Comparison of ENCODE assay signal across 9 cellular contexts in the genomic region with DNA sequence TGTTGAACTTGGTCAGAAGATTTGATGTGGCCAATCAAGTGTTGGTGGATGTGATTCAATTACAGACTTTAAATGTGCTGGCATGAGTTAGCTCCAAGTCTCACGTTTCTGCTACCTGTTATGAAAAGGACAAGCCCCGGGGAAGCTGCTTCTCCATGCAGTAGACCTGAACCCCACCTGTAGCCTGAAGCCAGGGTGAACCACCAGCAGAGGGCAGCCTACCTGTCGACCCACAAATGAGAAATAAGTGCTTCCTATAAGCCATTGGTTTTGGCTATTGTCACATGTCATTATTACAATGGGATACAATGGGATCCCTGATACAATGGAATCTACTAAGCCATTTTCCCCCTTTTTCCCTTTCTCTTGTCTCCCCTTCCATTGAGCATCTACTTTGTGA.
DNase-seq lines count a peak whose midpoint lies in the region; ATAC-seq, FAIRE-seq and TF ChIP-seq lines count a peak whose summit lies in the region.
"Had no signal": no experiment of that assay in that cellular context is flagged by ENCODE, and none has a peak within 500 bp of the region (broad histone marks: within the 10 kb centered on the region; RNA-seq: fewer than 3 reads in every experiment).

No MANE protein-coding gene starts in this region.

- H3K27ac ChIP-seq in MM.1S (ENCODE audit: low read length) (no peak overlapping the region), K562 (ENCODE audit: extremely low read depth, low read depth, low read length) (no peak overlapping the region), small intestine (ENCODE audit: low read depth in 1 of 2, low read length in 1 of 2) (no peak overlapping the region), left lung (no peak overlapping the region)

- intact Hi-C loops in K562 (cut with micrococcal nuclease) (loop anchor here (1.0 kb wide), 1 partner anchor 30 kb away; no protein-coding TSS in a partner anchor), left lung (cut with DNase I) (no loop called here)

- peak; percentile 23 for DNase-seq in GM12891 (ENCODE audit: insufficient read length, low spot score)
- peak; percentile 25 for DNase-seq in MM.1S
- peak; percentile 37 to 52 (median 48) for DNase-seq in K562 (ENCODE audit: extremely low read depth in 1 of 4, low spot score in 3 of 4)
- DNase-seq in small intestine, result peak; percentile 25
- no peak for DNase-seq in left lung
- DNase-seq: dermis blood vessel endothelial cell, mesenchymal stem cell had no signal

- no peak overlapping the region for H2AFZ ChIP-seq in MM.1S (ENCODE audit: low read length)
- no peak overlapping the region for H2AFZ ChIP-seq in K562 (ENCODE audit: low read depth, low read length)

- 0% methylated on average over 3 of the region's 3 CpGs for WGBS in K562 (ENCODE audit: insufficient coverage, low coverage, missing lambda C conversion rate)
- WGBS in small intestine, 3 donors, result 36 to 55% (median 51%) methylated on average over 3 of the region's 3 CpGs

- ATAC-seq in K562, result peak; percentile 77
- ATAC-seq in HG03175 (IDR thresholded peaks at IDR 0.05; ENCODE audit: unreplicated experiment), result no peak
- no peak for ATAC-seq in left lung
- ATAC-seq in HG02870 (IDR thresholded peaks at IDR 0.05; ENCODE audit: unreplicated experiment), result no peak

- H3K9me2 ChIP-seq in MM.1S (replicated peaks; ENCODE audit: insufficient read depth, low read length), result no peaks in the 10 kb centered on the region

- TF ChIP-seq POLR2A in GM12891 (IDR thresholded peaks at IDR 0.05; ENCODE audit: low read depth, low read length) (no peak), K562 (conservative IDR thresholded peaks at IDR 0.05) (no peak)

- H3K4me2 ChIP-seq in MM.1S (ENCODE audit: low read depth, low read length), result no peak overlapping the region
- H3K4me2 ChIP-seq in K562 (ENCODE audit: insufficient read depth, low read length), result no peak overlapping the region

- no peaks in the 10 kb centered on the region for H4K20me1 ChIP-seq in MM.1S (ENCODE audit: insufficient read depth, low read length)
- H4K20me1 ChIP-seq in K562 (replicated peaks; ENCODE audit: control insufficient read depth, insufficient read depth, low read length), result no peaks in the 10 kb centered on the region

- in situ Hi-C loops in K562 (cut with MboI), result no loop called here

- TF ChIP-seq RAD21 in K562 (CRISPR knock-in tag; conservative IDR thresholded peaks at IDR 0.05 in 1 of 2, IDR thresholded peaks at IDR 0.05 in 1 of 2), result peak; percentile 29 to 38; a peak in 3 of 4 replicates

- peaks cover 28% of the 10 kb centered on the region for H3K4me1 ChIP-seq in MM.1S (ENCODE audit: low read length)
- no peaks in the 10 kb centered on the region for H3K4me1 ChIP-seq in K562 (replicated peaks in 1 of 2; ENCODE audit: control insufficient read depth in 2 of 2, insufficient read depth in 2 of 2, low read length in 2 of 2)
- no peaks in the 10 kb centered on the region for H3K4me1 ChIP-seq in small intestine (ENCODE audit: control insufficient read depth in 2 of 2, insufficient read depth in 1 of 2, low read depth in 1 of 2, low read length in 1 of 2)
- H3K4me1 ChIP-seq in left lung, result no peaks in the 10 kb centered on the region

- H3K9me1 ChIP-seq in K562 (ENCODE audit: control insufficient read depth, insufficient read depth, low read length), result no peaks in the 10 kb centered on the region

- BruUV-seq in K562 (replicated peaks; lab: Mats Ljungman, UMichigan), result no TSS peak

- H3K27me3 ChIP-seq in MM.1S (replicated peaks; ENCODE audit: insufficient read depth, low read length), result no peaks in the 10 kb centered on the region
- peaks cover 11 to 13% of the 10 kb centered on the region in 2 experiments for H3K27me3 ChIP-seq in K562 (ENCODE audit: control insufficient read depth in 2 of 2, insufficient read depth in 2 of 2, low read length in 2 of 2)
- peaks cover 0 to 2% of the 10 kb centered on the region in 2 donors for H3K27me3 ChIP-seq in small intestine (ENCODE audit: control insufficient read depth in 2 of 2, insufficient read depth in 2 of 2, low read length in 2 of 2)
- H3K27me3 ChIP-seq in left lung, result peaks cover 0 to 8% of the 10 kb centered on the region in 2 donors

- H3F3A ChIP-seq in MM.1S (ENCODE audit: insufficient read depth, low read length), result no peaks in the 10 kb centered on the region; the same call in 1 of the 2 replicates

- H3K9ac ChIP-seq in MM.1S (ENCODE audit: low read length), result no peak overlapping the region
- no peak overlapping the region for H3K9ac ChIP-seq in K562 (ENCODE audit: insufficient read depth in 1 of 2, low read depth in 2 of 2, low read length in 2 of 2)

- no peak for TF ChIP-seq EP300 in K562 (IDR thresholded peaks at IDR 0.05; ENCODE audit: low read length)

- H3K79me2 ChIP-seq in MM.1S (ENCODE audit: low read length) (no peaks in the 10 kb centered on the region), K562 (ENCODE audit: control insufficient read depth, insufficient read depth, low read length) (no peaks in the 10 kb centered on the region)

- H3K9me3 ChIP-seq in MM.1S (replicated peaks; ENCODE audit: insufficient read depth, low read length) (no peaks in the 10 kb centered on the region), K562 (replicated peaks; ENCODE audit: control insufficient read depth, insufficient read depth, low read depth, low read length) (no peaks in the 10 kb centered on the region), small intestine (ENCODE audit: control insufficient read depth, low read depth) (no peaks in the 10 kb centered on the region), left lung (no peaks in the 10 kb centered on the region)

- POLR2A ChIA-PET in K562 (lab: Yijun Ruan, JAX), result no interaction called here

- peak; percentile 16 for FAIRE-seq in GM12891 (lab: Jason Lieb, UNC)
- FAIRE-seq in K562 (lab: Jason Lieb, UNC), result peak; percentile 79
- no peak for FAIRE-seq in small intestine (lab: Jason Lieb, UNC)

- TF ChIP-seq CTCF in MM.1S (IDR thresholded peaks at IDR 0.05; ENCODE audit: low read length) (peak; percentile 63), K562 (IDR thresholded peaks at IDR 0.05 in 2 of 3, conservative IDR thresholded peaks at IDR 0.05 in 1 of 3; ENCODE audit: insufficient read depth in 2 of 3, low read depth in 1 of 3, low read length in 3 of 3) (peak; percentile 60 to 76 (median 62)), left lung (IDR thresholded peaks at IDR 0.05) (peak in 1 of 2 donors; percentile 27)

- H3K4me3 ChIP-seq in MM.1S (ENCODE audit: low read length), result no peak overlapping the region
- H3K4me3 ChIP-seq in K562, result no peak overlapping the region
- no peak overlapping the region for H3K4me3 ChIP-seq in small intestine (ENCODE audit: low read depth in 1 of 2, low read length in 2 of 2)
- no peak overlapping the region for H3K4me3 ChIP-seq in left lung

- H3K36me3 ChIP-seq in MM.1S (replicated peaks; ENCODE audit: insufficient read depth, low read length) (no peaks in the 10 kb centered on the region), K562 (ENCODE audit: control insufficient read depth, insufficient read depth, low read length) (no peaks in the 10 kb centered on the region), small intestine (ENCODE audit: control insufficient read depth in 2 of 2, insufficient read depth in 2 of 2, low read length in 2 of 2) (no peaks in the 10 kb centered on the region), left lung (no peaks in the 10 kb centered on the region)

- CTCF ChIA-PET in K562 (lab: Yijun Ruan, JAX; ENCODE audit: low intra/inter-chr PET ratio), result interaction anchor here (2.3 kb wide), 1 partner anchor 30 kb away, joined by 7 read pairs; no protein-coding TSS in a partner anchor

TF ChIP-seq in GM12891, 5 proteins besides CTCF, POLR2A, EP300 and RAD21:
- no peak for TF ChIP-seq PAX5 (IDR thresholded peaks at IDR 0.05; ENCODE audit: insufficient read depth, low read length, severe bottlenecking)
- TF ChIP-seq POLR2AphosphoS5 (IDR thresholded peaks at IDR 0.05; ENCODE audit: low read depth, low read length), result no peak
- TF ChIP-seq TAF1 (IDR thresholded peaks at IDR 0.05; ENCODE audit: low read depth, low read length), result no peak
- TF ChIP-seq POU2F2 (IDR thresholded peaks at IDR 0.05; ENCODE audit: low read depth, low read length), result no peak
- no peak for TF ChIP-seq SPI1 (IDR thresholded peaks at IDR 0.05; ENCODE audit: low read depth, low read length)

TF ChIP-seq in K562, 482 proteins besides CTCF, POLR2A, EP300 and RAD21:
- TF ChIP-seq NEUROD1 (IDR thresholded peaks at IDR 0.05; ENCODE audit: borderline replicate concordance, low read depth, low read length, partially characterized antibody) (no peak), SMC3 (conservative IDR thresholded peaks at IDR 0.05; ENCODE audit: insufficient read depth, low read depth, low read length) (peak; percentile 45)
- TF ChIP-seq, protein P1, sequence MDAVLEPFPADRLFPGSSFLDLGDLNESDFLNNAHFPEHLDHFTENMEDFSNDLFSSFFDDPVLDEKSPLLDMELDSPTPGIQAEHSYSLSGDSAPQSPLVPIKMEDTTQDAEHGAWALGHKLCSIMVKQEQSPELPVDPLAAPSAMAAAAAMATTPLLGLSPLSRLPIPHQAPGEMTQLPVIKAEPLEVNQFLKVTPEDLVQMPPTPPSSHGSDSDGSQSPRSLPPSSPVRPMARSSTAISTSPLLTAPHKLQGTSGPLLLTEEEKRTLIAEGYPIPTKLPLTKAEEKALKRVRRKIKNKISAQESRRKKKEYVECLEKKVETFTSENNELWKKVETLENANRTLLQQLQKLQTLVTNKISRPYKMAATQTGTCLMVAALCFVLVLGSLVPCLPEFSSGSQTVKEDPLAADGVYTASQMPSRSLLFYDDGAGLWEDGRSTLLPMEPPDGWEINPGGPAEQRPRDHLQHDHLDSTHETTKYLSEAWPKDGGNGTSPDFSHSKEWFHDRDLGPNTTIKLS (IDR thresholded peaks at IDR 0.05; ENCODE audit: borderline replicate concordance, low read depth), result no peak

Comparison
In these comparisons a context has a peak if more than half of its experiments do, and no peak if none do; other contexts are left out.
1. DNase-seq: peak in GM12891 (single experiment), MM.1S (single experiment), K562 (4 of 4) and small intestine (single experiment); none in left lung (0 of 2).